20 cellular contexts compared by ENCODE assay signal in the genomic region with DNA sequence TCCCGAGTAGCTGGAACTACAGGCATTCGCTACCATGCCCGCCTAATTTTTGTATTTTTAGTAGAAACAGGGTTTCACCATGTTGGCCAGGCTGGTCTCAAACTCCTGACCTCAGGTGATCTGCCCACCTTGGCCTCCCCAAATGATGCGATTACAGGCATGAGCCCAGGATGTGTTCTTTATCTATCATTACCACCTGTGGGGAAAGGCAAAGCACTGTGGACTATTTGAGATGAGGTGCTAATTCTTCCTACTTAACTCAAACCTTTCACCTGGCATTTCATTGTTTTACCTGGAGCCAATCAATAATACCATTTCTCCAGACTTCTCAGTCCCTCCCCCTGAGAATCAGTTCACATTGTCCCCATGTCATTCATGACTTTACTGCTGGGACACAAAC. TPM values are rescaled to one million over a fixed set of nuclear protein-coding genes. Genes with fewer than 3 reads are reported as not detected.
DNase-seq lines count a peak whose midpoint lies in the region; ATAC-seq and TF ChIP-seq lines count a peak whose summit lies in the region.
"Had no signal": no experiment of that assay in that cellular context is flagged by ENCODE, and none has a peak within 500 bp of the region (broad histone marks: within the 10 kb centered on the region; RNA-seq: fewer than 3 reads in every experiment).

No MANE protein-coding gene starts in this region.

- no peak overlapping the region for H4K8ac ChIP-seq in mesendoderm (ENCODE audit: low read depth, low read length)

- no peaks in the 10 kb centered on the region for H3K79me2 ChIP-seq in mesendoderm (ENCODE audit: control insufficient read depth, insufficient read depth, low read length)

- no peaks in the 10 kb centered on the region for H3K79me1 ChIP-seq in mesendoderm (ENCODE audit: low read length)

- H3K4me2 ChIP-seq in mesendoderm (ENCODE audit: low read length) = no peak overlapping the region
- H3K4me2 ChIP-seq: BLaER1 had no signal

- no peak overlapping the region for H3K27ac Mint-ChIP-seq in endodermal cell
- no peak overlapping the region for H3K27ac Mint-ChIP-seq in T-helper 2 cell treated with Interferon-gamma antibody and Interleukin-4, amounts not matched to agents 5 μg/mL and 100 μg/mL, for 36 hours
- H3K27ac Mint-ChIP-seq: B cell; CD14-positive monocyte; CD4-positive, alpha-beta T cell had no signal

- no peak overlapping the region for H2BK5ac ChIP-seq in mesendoderm (ENCODE audit: low read length)

- H3K4me1 Mint-ChIP-seq in endodermal cell = peaks cover 26% of the 10 kb centered on the region
- peaks cover 8% of the 10 kb centered on the region for H3K4me1 Mint-ChIP-seq in T-helper 2 cell treated with Interferon-gamma antibody and Interleukin-4, amounts not matched to agents 5 μg/mL and 100 μg/mL, for 36 hours (ENCODE audit: low read depth)

- no peak overlapping the region for H3K23ac ChIP-seq in mesendoderm (ENCODE audit: low read length)

- H3K27ac ChIP-seq in left ventricle myocardium inferior (replicated peaks) (peak overlapping the region; percentile 59), heart left ventricle (peak overlapping the region in 1 of 12 donors; percentile 11), endodermal cell (ENCODE audit: low read depth, low read length) (no peak overlapping the region), mesendoderm (ENCODE audit: low read depth, low read length) (no peak overlapping the region), uterus (peak overlapping the region; percentile 53 to 90), Peyer's patch (no peak overlapping the region)
- H3K27ac ChIP-seq: 22Rv1, BLaER1 had no signal

- no peaks in the 10 kb centered on the region for H3K36me3 ChIP-seq in left ventricle myocardium inferior
- H3K36me3 ChIP-seq in heart left ventricle = no peaks in the 10 kb centered on the region
- H3K36me3 ChIP-seq in endodermal cell (ENCODE audit: control insufficient read depth, insufficient read depth, low read length) = no peaks in the 10 kb centered on the region
- no peaks in the 10 kb centered on the region for H3K36me3 ChIP-seq in mesendoderm (ENCODE audit: control insufficient read depth, insufficient read depth, low read length)
- H3K36me3 ChIP-seq in uterus = no peaks in the 10 kb centered on the region
- H3K36me3 ChIP-seq in Peyer's patch = no peaks in the 10 kb centered on the region
- H3K36me3 ChIP-seq: BLaER1, HAP-1 had no signal

- H3K36me3 Mint-ChIP-seq in endodermal cell (ENCODE audit: low read depth) = no peaks in the 10 kb centered on the region
- no peaks in the 10 kb centered on the region for H3K36me3 Mint-ChIP-seq in T-helper 2 cell treated with Interferon-gamma antibody and Interleukin-4, amounts not matched to agents 5 μg/mL and 100 μg/mL, for 36 hours (ENCODE audit: low read depth)
- H3K36me3 Mint-ChIP-seq: CD14-positive monocyte; CD8-positive, alpha-beta memory T cell had no signal

- ATAC-seq in heart left ventricle (no peak), GM18498 (IDR thresholded peaks at IDR 0.05; ENCODE audit: unreplicated experiment) (no peak)
- ATAC-seq: GM12878 had no signal

- no peak overlapping the region for H2BK120ac ChIP-seq in mesendoderm (ENCODE audit: low read depth, low read length)

- no peak overlapping the region for H3K18ac ChIP-seq in mesendoderm (ENCODE audit: low read length)

- H3K56ac ChIP-seq in mesendoderm (ENCODE audit: low read length) = no peak overlapping the region

- H3K9me3 ChIP-seq in left ventricle myocardium inferior (replicated peaks) (no peaks in the 10 kb centered on the region), heart left ventricle (no peaks in the 10 kb centered on the region), endodermal cell (ENCODE audit: control insufficient read depth, low read length) (peaks cover 8% of the 10 kb centered on the region), uterus (no peaks in the 10 kb centered on the region), Peyer's patch (no peaks in the 10 kb centered on the region)
- H3K9me3 ChIP-seq: BLaER1, HAP-1 had no signal

- no peak for TF ChIP-seq POLR2A in heart left ventricle (IDR thresholded peaks at IDR 0.05)
- no peak for TF ChIP-seq POLR2A in uterus (IDR thresholded peaks at IDR 0.05)
- no peak for TF ChIP-seq POLR2A in Peyer's patch (IDR thresholded peaks at IDR 0.05)

- peaks cover 11% of the 10 kb centered on the region for H3K27me3 Mint-ChIP-seq in endodermal cell (ENCODE audit: insufficient read depth)
- peaks cover 5% of the 10 kb centered on the region for H3K27me3 Mint-ChIP-seq in T-helper 2 cell treated with Interferon-gamma antibody and Interleukin-4, amounts not matched to agents 5 μg/mL and 100 μg/mL, for 36 hours (ENCODE audit: low read depth)
- H3K27me3 Mint-ChIP-seq: CD4-positive, alpha-beta T cell had no signal

- TF ChIP-seq CTCF in left ventricle myocardium inferior (IDR thresholded peaks at IDR 0.05; ENCODE audit: borderline replicate concordance) (no peak), heart left ventricle (IDR thresholded peaks at IDR 0.05) (no peak), endodermal cell (conservative IDR thresholded peaks at IDR 0.05) (no peak), uterus (IDR thresholded peaks at IDR 0.05) (no peak), Peyer's patch (IDR thresholded peaks at IDR 0.05) (no peak)

- H3K4me3 ChIP-seq in left ventricle myocardium inferior = no peak overlapping the region
- H3K4me3 ChIP-seq in heart left ventricle = no peak overlapping the region
- H3K4me3 ChIP-seq in endodermal cell (ENCODE audit: low read length) = no peak overlapping the region
- H3K4me3 ChIP-seq in mesendoderm (ENCODE audit: low read length) = no peak overlapping the region
- no peak overlapping the region for H3K4me3 ChIP-seq in uterus
- no peak overlapping the region for H3K4me3 ChIP-seq in Peyer's patch
- H3K4me3 ChIP-seq: BLaER1, GM12878, HAP-1 had no signal

- intact Hi-C loops in left ventricle myocardium inferior (cut with micrococcal nuclease) = loop anchor here (10.0 kb wide), 1 partner anchor 55 kb away; no protein-coding TSS in a partner anchor
- intact Hi-C loops in heart left ventricle (cut with DNase I) = loop anchor here in 4 of 10 donors (5.0 kb wide), 1 partner anchor 58 kb away; no protein-coding TSS in a partner anchor
- intact Hi-C loops in uterus (cut with DNase I; ENCODE audit: low total_unique reads) = no loop called here

- no peak overlapping the region for H3K9ac ChIP-seq in endodermal cell (ENCODE audit: extremely low read depth, low read length, poor library complexity, severe bottlenecking)
- H3K9ac ChIP-seq in mesendoderm (ENCODE audit: low read length) = no peak overlapping the region
- H3K9ac ChIP-seq: BLaER1 had no signal

- H2AK5ac ChIP-seq in mesendoderm (ENCODE audit: low read length) = no peak overlapping the region

- H3K4me1 ChIP-seq in left ventricle myocardium inferior (peaks cover 29% of the 10 kb centered on the region), heart left ventricle (peaks cover 0 to 41% (median 1%) of the 10 kb centered on the region in 12 donors), endodermal cell (ENCODE audit: control insufficient read depth, insufficient read depth, low read length) (peaks cover 3% of the 10 kb centered on the region), mesendoderm (ENCODE audit: control insufficient read depth, low read depth, low read length) (no peaks in the 10 kb centered on the region), uterus (no peaks in the 10 kb centered on the region), Peyer's patch (peaks cover 0 to 4% (median 2%) of the 10 kb centered on the region in 4 donors)
- H3K4me1 ChIP-seq: BLaER1, HAP-1 had no signal

- peaks cover 8% of the 10 kb centered on the region for H3K9me3 Mint-ChIP-seq in endodermal cell
- H3K9me3 Mint-ChIP-seq in T-helper 2 cell treated with Interferon-gamma antibody and Interleukin-4, amounts not matched to agents 5 μg/mL and 100 μg/mL, for 36 hours = no peaks in the 10 kb centered on the region
- H3K9me3 Mint-ChIP-seq: CD4-positive, alpha-beta T cell had no signal

- H4K5ac ChIP-seq in mesendoderm (ENCODE audit: low read length) = no peak overlapping the region

- no peak for DNase-seq in left ventricle myocardium inferior
- DNase-seq in heart left ventricle = no peak
- DNase-seq in endodermal cell = peak; percentile 90
- DNase-seq in mesendoderm = peak; percentile 81
- DNase-seq in uterus = no peak
- no peak for DNase-seq in Peyer's patch
- no peak for DNase-seq in T-helper 2 cell treated with Interferon-gamma antibody and Interleukin-4, amounts not matched to agents 5 μg/mL and 100 μg/mL, for 36 hours (ENCODE audit: low spot score)
- DNase-seq: CD4-positive, alpha-beta T cell; CD8-positive, alpha-beta memory T cell; DMS 273 treated with DMSO at 0.1 percent for 48 hours; DMS79; GDM1; GOT3 had no signal

- no peak overlapping the region for H3K4me3 Mint-ChIP-seq in endodermal cell
- H3K4me3 Mint-ChIP-seq in T-helper 2 cell treated with Interferon-gamma antibody and Interleukin-4, amounts not matched to agents 5 μg/mL and 100 μg/mL, for 36 hours = no peak overlapping the region
- H3K4me3 Mint-ChIP-seq: B cell; CD4-positive, alpha-beta T cell; CD8-positive, alpha-beta memory T cell had no signal

- H3K4ac ChIP-seq in mesendoderm (ENCODE audit: low read depth, low read length) = no peak overlapping the region

- H2BK15ac ChIP-seq in mesendoderm (replicated peaks; ENCODE audit: low read depth) = no peak overlapping the region

- 81 to 94% (median 85%) methylated on average over 4 of the region's 4 CpGs for WGBS in heart left ventricle, 4 donors
- WGBS in endodermal cell (ENCODE audit: insufficient coverage in 1 of 2, insufficient read length in 1 of 2), 2 experiments = 65 to 83% methylated on average over 3 to 4 of the region's 4 CpGs
- whole genome bisulfite sequencing in mesendoderm (ENCODE audit: extremely low coverage, insufficient coverage, low lambda C conversion rate) = no CpG with 5 or more reads among the region's 4 CpGs

- no peaks in the 10 kb centered on the region for H3K27me3 ChIP-seq in left ventricle myocardium inferior (ENCODE audit: low read depth)
- no peaks in the 10 kb centered on the region for H3K27me3 ChIP-seq in heart left ventricle
- H3K27me3 ChIP-seq in endodermal cell (ENCODE audit: control insufficient read depth, insufficient read depth, low read length, poor library complexity, severe bottlenecking) = no peaks in the 10 kb centered on the region
- H3K27me3 ChIP-seq in mesendoderm (ENCODE audit: insufficient read depth, low read length, poor library complexity) = no peaks in the 10 kb centered on the region
- no peaks in the 10 kb centered on the region for H3K27me3 ChIP-seq in uterus
- no peaks in the 10 kb centered on the region for H3K27me3 ChIP-seq in Peyer's patch
- H3K27me3 ChIP-seq: BLaER1 had no signal

RNA-seq across cellular contexts. Expression of a gene that starts 20.4 kb away (rescaled TPM):
- total RNA-seq in left ventricle myocardium inferior (6.8 TPM), heart left ventricle (10 to 100 TPM in 2 of 9 donors, 1 to 10 TPM in 7; 6.2 to 11.4 (median 7.7) TPM), endodermal cell (10 to 100 TPM in 1 of 2 donors, 1 to 10 TPM in 1; 9.4 to 13.0 TPM), uterus (10 to 100 TPM; 17.2 to 26.1 (median 20.2) TPM), Peyer's patch (10 to 100 TPM; 12.9 to 17.4 (median 14.3) TPM)
- polyA plus RNA-seq in heart left ventricle = 1 to 10 TPM; 1.9 to 6.4 TPM
- 16.7 TPM for polyA plus RNA-seq in endodermal cell (2013, experiment 1 of 2)
- polyA plus RNA-seq in endodermal cell (2013, experiment 2 of 2) = 14.9 TPM
- 8.0 TPM for polyA plus RNA-seq in mesendoderm (2013, experiment 1 of 2)
- 8.3 TPM for polyA plus RNA-seq in mesendoderm (2013, experiment 2 of 2)

RNA-seq across cellular contexts. Expression of a gene that starts 53.5 kb away (rescaled TPM):
- 16.6 TPM for total RNA-seq in left ventricle myocardium inferior
- total RNA-seq in heart left ventricle = 10 to 100 TPM in 8 of 9 donors, 1 to 10 TPM in 1; 9.9 to 28.7 (median 20.0) TPM
- 1 to 10 TPM; 2.5 to 9.6 TPM for polyA plus RNA-seq in heart left ventricle
- 10 to 100 TPM; 25.3 to 28.1 TPM for total RNA-seq in endodermal cell
- polyA plus RNA-seq in endodermal cell (2013, experiment 1 of 2) = 25.0 TPM
- polyA plus RNA-seq in endodermal cell (2013, experiment 2 of 2) = 28.0 TPM
- polyA plus RNA-seq in mesendoderm (2013, experiment 1 of 2) = 3.6 TPM
- polyA plus RNA-seq in mesendoderm (2013, experiment 2 of 2) = 4.0 TPM
- total RNA-seq in uterus = 100 to 1,000 TPM in 1 of 4 donors, 10 to 100 TPM in 3; 13.8 to 103 (median 36.2) TPM
- 10 to 100 TPM; 14.0 to 18.4 (median 15.4) TPM for total RNA-seq in Peyer's patch

Comparison
In these comparisons a context has a peak if more than half of its experiments do, and no peak if none do; other contexts are left out.
1. DNase-seq: peak in endodermal cell (single experiment) and mesendoderm (single experiment); none in left ventricle myocardium inferior (single experiment), heart left ventricle (0 of 5), uterus (0 of 2), Peyer's patch (0 of 3) and T-helper 2 cell treated with Interferon-gamma antibody and Interleukin-4, amounts not matched to agents 5 μg/mL and 100 μg/mL, for 36 hours (single experiment).
2. H3K27ac ChIP-seq: peak in left ventricle myocardium inferior (single experiment) and uterus (2 of 2); none in endodermal cell (single experiment), mesendoderm (single experiment) and Peyer's patch (0 of 4).